Comparison of ENCODE assay signal across 8 cellular contexts in genomic region chr5:88675758-88676636, GRCh38.
A peak's percentile ranks its signal among the peaks of the same experiment; 100 is the strongest.
DNase-seq lines count a peak whose midpoint lies in the region; ATAC-seq and TF ChIP-seq lines count a peak whose summit lies in the region.

No MANE protein-coding gene starts in this region.

- H4K91ac ChIP-seq in mesenchymal stem cell (ENCODE audit: low read length): no peak overlapping the region

- H3K27ac Mint-ChIP-seq in type B pancreatic cell: peak overlapping the region; percentile 66

- H3K4me1 ChIP-seq in Peyer's patch: peaks cover 0 to 34% (median 14%) of the 10 kb centered on the region in 4 donors
- no peaks in the 10 kb centered on the region for H3K4me1 ChIP-seq in colonic mucosa
- H3K4me1 ChIP-seq in mesenchymal stem cell (ENCODE audit: control insufficient read depth, insufficient read depth, low read depth, low read length): peaks cover 33% of the 10 kb centered on the region

- no peak overlapping the region for H2AK5ac ChIP-seq in mesenchymal stem cell (ENCODE audit: low read length, severe bottlenecking)

- H3K4me3 Mint-ChIP-seq in type B pancreatic cell: peak overlapping the region; percentile 87

- peak overlapping the region; percentile 78 for H3K4me2 ChIP-seq in mesenchymal stem cell (ENCODE audit: low read length, poor library complexity, severe bottlenecking)

- H3K4me3 ChIP-seq in Peyer's patch (peak overlapping the region in 3 of 4 donors; percentile 42 to 48 (median 43)), colonic mucosa (peak overlapping the region; percentile 43), mesenchymal stem cell (ENCODE audit: insufficient read depth in 1 of 2, low read depth in 1 of 2, low read length in 2 of 2) (peak overlapping the region in 1 of 2 experiments; percentile 72)

- DNase-seq in DMS 273 (lab: John Stamatoyannopoulos, UW; ENCODE audit: unreplicated experiment): peak; percentile 95
- peak; percentile 51 for DNase-seq in HT-29 (ENCODE audit: low spot score)
- DNase-seq in Peyer's patch: peak in 1 of 3 donors; percentile 53
- DNase-seq in colonic mucosa: peak; percentile 53
- peak; percentile 56 for DNase-seq in mesenchymal stem cell
- DNase-seq in type B pancreatic cell (ENCODE audit: extremely low spot score, unreplicated experiment): no peak
- DNase-seq in stimulated activated CD4-positive, alpha-beta T cell treated with anti-CD3 and anti-CD28 coated beads, Interleukin-1b, Interleukin-23, amount 100 ng/mL, for 48 hours: no peak

- H3K27me3 ChIP-seq in Peyer's patch: peaks cover 4 to 62% of the 10 kb centered on the region in 2 donors
- H3K27me3 ChIP-seq in colonic mucosa: peaks cover 88% of the 10 kb centered on the region
- peaks cover 97 to 99% of the 10 kb centered on the region in 2 experiments for H3K27me3 ChIP-seq in mesenchymal stem cell (ENCODE audit: control insufficient read depth in 1 of 2, insufficient read depth in 1 of 2, low read length in 2 of 2)

- H3K9me3 ChIP-seq in Peyer's patch (no peaks in the 10 kb centered on the region), colonic mucosa (no peaks in the 10 kb centered on the region), mesenchymal stem cell (ENCODE audit: control insufficient read depth, low read length) (no peaks in the 10 kb centered on the region)

- H2BK5ac ChIP-seq in mesenchymal stem cell (ENCODE audit: low read depth, low read length, poor library complexity, severe bottlenecking): no peak overlapping the region

- H3K79me1 ChIP-seq in mesenchymal stem cell (replicated peaks; ENCODE audit: low read length, poor library complexity, severe bottlenecking): no peaks in the 10 kb centered on the region

- H3K4me1 Mint-ChIP-seq in type B pancreatic cell (ENCODE audit: unreplicated experiment): peaks cover 11% of the 10 kb centered on the region

- ATAC-seq in GM21360 (IDR thresholded peaks at IDR 0.05; ENCODE audit: unreplicated experiment): peak; percentile 37

- peaks cover 97% of the 10 kb centered on the region for H3K27me3 Mint-ChIP-seq in type B pancreatic cell

- H3K9me3 Mint-ChIP-seq in type B pancreatic cell: no peaks in the 10 kb centered on the region

- H3K4ac ChIP-seq in mesenchymal stem cell (ENCODE audit: low read depth in 1 of 2, low read length in 2 of 2): no peak overlapping the region

- no peaks in the 10 kb centered on the region for H3K36me3 Mint-ChIP-seq in type B pancreatic cell

- H4K8ac ChIP-seq in mesenchymal stem cell (ENCODE audit: low read length): no peak overlapping the region

- no peak overlapping the region for H3K14ac ChIP-seq in mesenchymal stem cell (ENCODE audit: low read length in 2 of 2)

- intact Hi-C loops in colonic mucosa (cut with DNase I): no loop called here

- H2BK120ac ChIP-seq in mesenchymal stem cell (ENCODE audit: low read depth, low read length): no peak overlapping the region

- 1% methylated on average over 46 of the region's 52 CpGs for WGBS in mesenchymal stem cell

- H3K23ac ChIP-seq in mesenchymal stem cell (ENCODE audit: low read length in 2 of 2): no peak overlapping the region

- TF ChIP-seq POLR2A in Peyer's patch (IDR thresholded peaks at IDR 0.05): no peak

- H3K36me3 ChIP-seq in Peyer's patch (no peaks in the 10 kb centered on the region), colonic mucosa (no peaks in the 10 kb centered on the region), mesenchymal stem cell (ENCODE audit: control insufficient read depth in 1 of 2, insufficient read depth in 2 of 2, low read depth in 1 of 2, low read length in 2 of 2) (no peaks in the 10 kb centered on the region)

- peak overlapping the region; percentile 40 to 46 for H3K9ac ChIP-seq in colonic mucosa (ENCODE audit: low read depth in 2 of 2, low read length in 2 of 2)
- no peak overlapping the region for H3K9ac ChIP-seq in mesenchymal stem cell (ENCODE audit: low read length)

- no peak for TF ChIP-seq CTCF in Peyer's patch (IDR thresholded peaks at IDR 0.05)
- TF ChIP-seq CTCF in colonic mucosa (IDR thresholded peaks at IDR 0.05): no peak
- no peak for TF ChIP-seq CTCF in type B pancreatic cell (conservative IDR thresholded peaks at IDR 0.05)

- H2BK15ac ChIP-seq in mesenchymal stem cell (ENCODE audit: low read depth, poor library complexity, severe bottlenecking): no peak overlapping the region

- H3K27ac ChIP-seq in Peyer's patch (no peak overlapping the region), colonic mucosa (no peak overlapping the region), mesenchymal stem cell (ENCODE audit: low read length, poor library complexity, severe bottlenecking) (no peak overlapping the region)

- peak overlapping the region; percentile 39 for H2AFZ ChIP-seq in mesenchymal stem cell (ENCODE audit: low read depth, low read length)

- H2BK12ac ChIP-seq in mesenchymal stem cell (ENCODE audit: low read length in 2 of 2): no peak overlapping the region

- no peak overlapping the region for H3K18ac ChIP-seq in mesenchymal stem cell (ENCODE audit: low read depth in 1 of 2, low read length in 2 of 2)

Comparison
In these comparisons a context has a peak if more than half of its experiments do, and no peak if none do; other contexts are left out.
1. DNase-seq: peak in DMS 273 (single experiment), HT-29 (single experiment), colonic mucosa (single experiment) and mesenchymal stem cell (single experiment); none in type B pancreatic cell (single experiment) and stimulated activated CD4-positive, alpha-beta T cell treated with anti-CD3 and anti-CD28 coated beads, Interleukin-1b, Interleukin-23, amount 100 ng/mL, for 48 hours (single experiment).